8 cellular contexts compared by ENCODE assay signal in the genomic region with DNA sequence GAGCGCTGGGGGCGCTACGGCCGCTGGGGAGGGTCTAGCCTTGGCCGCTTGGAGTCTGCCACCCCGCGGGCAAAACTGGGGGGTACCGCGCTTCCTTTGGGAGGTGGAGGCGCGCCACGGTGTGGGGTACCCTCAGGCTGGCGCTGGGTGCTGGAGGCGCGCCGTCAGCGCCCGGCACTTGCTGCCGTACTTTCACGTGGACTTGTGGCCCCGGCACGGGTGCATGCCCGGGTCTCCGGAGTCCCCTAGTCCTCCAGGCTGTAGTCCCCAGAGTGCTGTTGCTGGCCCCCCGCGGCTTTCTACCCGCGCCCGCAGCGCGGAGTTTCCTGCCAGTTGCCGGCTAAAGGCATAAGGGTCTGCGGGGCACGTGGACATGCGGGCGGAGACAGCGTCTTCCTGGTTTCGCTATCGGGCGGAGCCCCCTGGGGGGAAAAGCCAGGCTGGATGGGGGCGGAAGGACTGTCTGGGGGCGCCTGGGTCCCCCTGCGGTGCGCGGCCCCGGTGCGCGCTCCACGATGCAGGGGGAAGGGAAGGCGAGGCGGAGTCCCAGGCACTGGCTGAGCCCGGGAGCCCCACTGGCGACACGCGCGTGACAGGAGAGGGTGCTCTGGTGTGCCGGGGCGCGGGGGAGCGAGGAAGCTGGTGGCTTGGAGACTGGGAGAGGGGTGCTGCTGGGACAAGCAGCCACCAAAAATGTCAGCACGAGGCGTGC. TPM values are rescaled to one million over a fixed set of nuclear protein-coding genes. Genes with fewer than 3 reads are reported as not detected.
DNase-seq lines count a peak whose midpoint lies in the region; ATAC-seq and TF ChIP-seq lines count a peak whose summit lies in the region.

No MANE protein-coding gene starts in this region.

- peaks cover 22% of the 10 kb centered on the region for H3K27me3 Mint-ChIP-seq in WTC11 (ENCODE audit: low read depth)
- H3K27me3 Mint-ChIP-seq in central memory CD8-positive, alpha-beta T cell: no peaks in the 10 kb centered on the region

- peak; percentile 30 for ATAC-seq in GM21515 (IDR thresholded peaks at IDR 0.05; ENCODE audit: unreplicated experiment)
- peak; percentile 2 for ATAC-seq in WTC11
- peak; percentile 48 for ATAC-seq in central memory CD8-positive, alpha-beta T cell (replicated peaks; ENCODE audit: extremely low read depth, poor library complexity, severe bottlenecking)
- peak; percentile 42 for ATAC-seq in left colon

- H3K4me1 Mint-ChIP-seq in WTC11: peaks cover 29% of the 10 kb centered on the region
- no peaks in the 10 kb centered on the region for H3K4me1 Mint-ChIP-seq in central memory CD8-positive, alpha-beta T cell

- no peak for TF ChIP-seq CTCF in WTC11 (IDR thresholded peaks at IDR 0.05)

- POLR2A ChIA-PET in WTC11 (lab: Charles Lee): interaction anchor here (0.7 to 0.8 kb wide), 2 partner anchors 16 to 17 kb away, joined by 3 read pairs; no protein-coding TSS in a partner anchor

- DNase-seq in ELR (ENCODE audit: low read depth) (peak; percentile 53), HuH-7 (ENCODE audit: low spot score) (peak; percentile 46), WTC11 (ENCODE audit: low spot score) (peak; percentile 71), left colon (peak; percentile 67 to 68), midbrain (lab: John Stamatoyannopoulos, UW) (no peak)
- DNase-seq in central memory CD8-positive, alpha-beta T cell (ENCODE audit: low spot score in 2 of 2): peak; percentile 26 to 27
- peak; percentile 45 for DNase-seq in stimulated activated CD4-positive, alpha-beta T cell treated with anti-CD3 and anti-CD28 coated beads, Interleukin-2, amount 100 ng/mL, for 4 hours (ENCODE audit: low read depth)

- no peak overlapping the region for H3K27ac Mint-ChIP-seq in WTC11
- no peak overlapping the region for H3K27ac Mint-ChIP-seq in central memory CD8-positive, alpha-beta T cell (ENCODE audit: low read depth)

- CTCF ChIA-PET in WTC11 (lab: Charles Lee): interaction anchor here (0.6 to 4.4 kb wide), 15 partner anchors 15 to 122 kb away, joined by 3 to 32 read pairs (median 5); no protein-coding TSS in a partner anchor

- no peaks in the 10 kb centered on the region for H3K36me3 Mint-ChIP-seq in WTC11
- peaks cover 2% of the 10 kb centered on the region for H3K36me3 Mint-ChIP-seq in central memory CD8-positive, alpha-beta T cell (ENCODE audit: insufficient read depth)

- H3K4me3 Mint-ChIP-seq in WTC11: peak overlapping the region; percentile 77
- peak overlapping the region; percentile 85 for H3K4me3 Mint-ChIP-seq in central memory CD8-positive, alpha-beta T cell

- intact Hi-C loops in left colon (cut with DNase I, micrococcal nuclease): no loop called here

- H3K9me3 Mint-ChIP-seq in WTC11: no peaks in the 10 kb centered on the region
- H3K9me3 Mint-ChIP-seq in central memory CD8-positive, alpha-beta T cell: no peaks in the 10 kb centered on the region

TF ChIP-seq in WTC11, 78 proteins besides CTCF, POLR2A, EP300 and RAD21 (continues in another document):
- TF ChIP-seq USF1 (CRISPR knock-in tag; IDR thresholded peaks at IDR 0.05) (peak; percentile 42; the same call in 1 of the 2 replicates), NR2C2 (CRISPR knock-in tag; IDR thresholded peaks at IDR 0.05) (no peak), ARID4B (CRISPR knock-in tag; IDR thresholded peaks at IDR 0.05; ENCODE audit: borderline replicate concordance) (peak; percentile 53; the same call in 1 of the 2 replicates), TCF7 (CRISPR knock-in tag; IDR thresholded peaks at IDR 0.05; ENCODE audit: low read depth) (0 out of 2 replicates have a peak, but pooled peaks have one; percentile 28), FOXK1 (CRISPR knock-in tag; IDR thresholded peaks at IDR 0.05) (peak; percentile 36; the same call in 1 of the 2 replicates), SOX15 (CRISPR knock-in tag; IDR thresholded peaks at IDR 0.05) (no peak), ESRRA (CRISPR knock-in tag; IDR thresholded peaks at IDR 0.05; ENCODE audit: borderline replicate concordance) (no peak), EMX1 (CRISPR knock-in tag; IDR thresholded peaks at IDR 0.05) (0 out of 2 replicates have a peak, but pooled peaks have one; percentile 37), ZNF317 (CRISPR knock-in tag; IDR thresholded peaks at IDR 0.05; ENCODE audit: borderline replicate concordance, low read depth) (no peak), USF2 (CRISPR knock-in tag; IDR thresholded peaks at IDR 0.05) (peak; percentile 71), MYBL2 (CRISPR knock-in tag; IDR thresholded peaks at IDR 0.05) (peak; percentile 14; the same call in 1 of the 2 replicates), ZNF423 (CRISPR knock-in tag; IDR thresholded peaks at IDR 0.05) (peak; percentile 70), ERG (CRISPR knock-in tag; IDR thresholded peaks at IDR 0.05) (no peak), OVOL2 (CRISPR knock-in tag; IDR thresholded peaks at IDR 0.05; ENCODE audit: borderline replicate concordance) (no peak)
- TF ChIP-seq, protein P1, sequence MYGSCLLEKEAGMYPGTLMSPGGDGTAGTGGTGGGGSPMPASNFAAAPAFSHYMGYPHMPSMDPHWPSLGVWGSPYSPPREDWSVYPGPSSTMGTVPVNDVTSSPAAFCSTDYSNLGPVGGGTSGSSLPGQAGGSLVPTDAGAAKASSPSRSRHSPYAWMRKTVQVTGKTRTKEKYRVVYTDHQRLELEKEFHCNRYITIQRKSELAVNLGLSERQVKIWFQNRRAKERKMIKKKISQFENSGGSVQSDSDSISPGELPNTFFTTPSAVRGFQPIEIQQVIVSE (CRISPR knock-in tag; IDR thresholded peaks at IDR 0.05; ENCODE audit: borderline replicate concordance): no peak

RNA-seq across cellular contexts. Expression of gene PPARGC1B, which starts 0.7 kb away (rescaled TPM):
- total RNA-seq in WTC11 (2021): 10.9 to 15.8 TPM (median 11.0 TPM) in 3 replicates
- total RNA-seq in left colon: 10 to 100 TPM; 25.7 to 60.8 TPM
